ENCODE assay signal across 20 cellular contexts in genomic region chr1:180182721-180183311, GRCh38. TPM values are rescaled to one million over a fixed set of nuclear protein-coding genes. Genes with fewer than 3 reads are reported as not detected.
DNase-seq lines count a peak whose midpoint lies in the region; ATAC-seq lines count a peak whose summit lies in the region.
"Had no signal": no experiment of that assay in that cellular context is flagged by ENCODE, and none has a peak within 500 bp of the region (broad histone marks: within the 10 kb centered on the region; RNA-seq: fewer than 3 reads in every experiment).

No MANE protein-coding gene starts in this region.

- DNase-seq in G401 (ENCODE audit: low spot score) (peak; percentile 97), NCI-H2081 (lab: John Stamatoyannopoulos, UW) (peak; percentile 49 to 78), cerebellar cortex (ENCODE audit: low spot score) (peak; percentile 96), retina (peak; percentile 84), EL (no peak)
- DNase-seq: activated CD4-positive, alpha-beta T cell treated with anti-CD3 and anti-CD28 coated beads for 36 hours; activated naive CD8-positive, alpha-beta T cell treated with anti-CD3 and anti-CD28 coated beads for 36 hours; CD8-positive, alpha-beta memory T cell; DMS79 treated with DMSO at 0.1 percent for 48 hours; GM23248; IMR-90; NCI-H1436; NK-92 treated with Interleukin-12 subunit alpha and Interleukin-12 subunit beta, amount 100 ng/mL, for 24 hours; psoas muscle; small intestine; stimulated activated CD4-positive, alpha-beta T cell treated with anti-CD3 and anti-CD28 coated beads, Interleukin-2, amount 100 ng/mL, for 48 hours; stimulated activated naive CD4-positive, alpha-beta T cell had no signal

- in situ Hi-C loops in G401 (cut with HindIII; ENCODE audit: low sequenced_read_pairs): no loop called here

- ATAC-seq in HG03025 (IDR thresholded peaks at IDR 0.05; ENCODE audit: low FRiP score, unreplicated experiment) (no peak), GM19351 (IDR thresholded peaks at IDR 0.05; ENCODE audit: unreplicated experiment) (no peak)
- ATAC-seq: activated CD4-positive, alpha-beta T cell treated with anti-CD3 and anti-CD28 coated beads for 36 hours; body of pancreas; psoas muscle had no signal

RNA-seq across cellular contexts. Expression of gene QSOX1, which starts 28.1 kb away (rescaled TPM):
- 44.8 and 60.2 TPM in 2 replicates for total RNA-seq in G401 (2014; rRNA removed; shearing (Covaris generic))

RNA-seq across cellular contexts. Expression of gene LHX4, which starts 47.2 kb away (rescaled TPM):
- not detected in 2 replicates for total RNA-seq in G401 (2014; rRNA removed; shearing (Covaris generic))
- total RNA-seq: activated CD4-positive, alpha-beta T cell treated with anti-CD3 and anti-CD28 coated beads for 36 hours; activated naive CD8-positive, alpha-beta T cell treated with anti-CD3 and anti-CD28 coated beads for 36 hours; body of pancreas; CD8-positive, alpha-beta memory T cell; GM23248; psoas muscle had no signal
